Comparison of ENCODE assay signal across 36 cellular contexts in the genomic region with DNA sequence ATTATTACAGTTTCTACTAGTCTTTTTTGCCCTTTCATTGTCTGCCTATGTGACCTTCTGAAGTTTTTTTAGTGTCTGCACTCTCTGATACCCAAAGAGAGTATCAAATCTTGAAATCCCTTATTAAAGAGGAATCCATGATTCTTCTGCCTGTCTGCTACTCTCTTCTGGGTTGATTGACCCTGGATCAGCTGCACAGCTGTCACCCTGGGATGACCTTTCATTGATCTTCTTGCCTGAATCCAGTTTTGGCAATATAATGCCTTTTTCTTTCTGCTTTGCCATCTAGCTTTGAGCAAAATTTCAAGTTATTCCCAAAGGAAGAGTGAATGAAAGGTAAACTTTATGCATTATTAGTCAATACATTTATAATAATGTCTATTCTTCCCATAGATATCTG. TPM values are rescaled to one million over a fixed set of nuclear protein-coding genes. Genes with fewer than 3 reads are reported as not detected.
"Had no signal": no experiment of that assay in that cellular context is flagged by ENCODE, and none has a peak within 500 bp of the region (broad histone marks: within the 10 kb centered on the region; RNA-seq: fewer than 3 reads in every experiment).

No MANE protein-coding gene starts in this region.

- H3K4me2 ChIP-seq: KMS-11 had no signal

- H3K36me3 ChIP-seq: MG63 had no signal

- H3K27me3 ChIP-seq: MG63 had no signal

- H3K9me3 ChIP-seq: MG63 had no signal

- H3K9ac ChIP-seq: KMS-11 had no signal

- H3K27ac ChIP-seq: KMS-11 had no signal

- DNase-seq: Karpas-422, Kasumi-1, MG63, MM.1S, MV-4-11, NCI-H1048, NCI-H1092 treated with DMSO at 0.1 percent for 48 hours, NCI-H1105, NCI-H1105 treated with DMSO at 0.1 percent for 48 hours, NCI-H1417, NCI-H1417 treated with DMSO at 0.1 percent for 48 hours, NCI-H1436, NCI-H1436 treated with DMSO at 0.1 percent for 48 hours, NCI-H146, NCI-H1694, NCI-H1694 treated with DMSO at 0.1 percent for 48 hours, NCI-H187, NCI-H187 treated with DMSO at 0.1 percent for 48 hours, NCI-H1930, NCI-H2029, NCI-H2029 treated with DMSO at 0.1 percent for 48 hours, NCI-H2081, NCI-H2081 treated with DMSO at 0.1 percent for 48 hours, NCI-H2107, NCI-H2171, NCI-H2171 treated with DMSO at 0.1 percent for 48 hours, NCI-H2227 treated with DMSO at 0.1 percent for 48 hours, NCI-H226, NCI-H345, NCI-H446, NCI-H446 treated with DMSO at 0.1 percent for 48 hours, NCI-H510A, NCI-H510A treated with DMSO at 0.1 percent for 48 hours, NCI-H524 had no signal

- H3K4me3 ChIP-seq: MG63 had no signal

RNA-seq across cellular contexts. Expression of a gene that starts 32.6 kb away (rescaled TPM):
- total RNA-seq: M059J had no signal
